ENCODE assay signal across 16 cellular contexts in genomic region chr13:109734002-109734785, GRCh38. TPM values are rescaled to one million over a fixed set of nuclear protein-coding genes. Genes with fewer than 3 reads are reported as not detected.
A peak's percentile ranks its signal among the peaks of the same experiment; 100 is the strongest.
DNase-seq lines count a peak whose midpoint lies in the region; ATAC-seq lines count a peak whose summit lies in the region.
"Had no signal": no experiment of that assay in that cellular context is flagged by ENCODE, and none has a peak within 500 bp of the region (broad histone marks: within the 10 kb centered on the region; RNA-seq: fewer than 3 reads in every experiment).

No MANE protein-coding gene starts in this region.

- no peaks in the 10 kb centered on the region for H3K27me3 ChIP-seq in BLaER1

- H3K4me2 ChIP-seq in BLaER1: peak overlapping the region; percentile 98

- H3K27me3 Mint-ChIP-seq in effector memory CD8-positive, alpha-beta T cell: peaks cover 0 to 19% of the 10 kb centered on the region in 2 donors

- peak overlapping the region; percentile 66 for H3K9ac ChIP-seq in BLaER1

- H3K4me1 ChIP-seq in BLaER1: peaks cover 73% of the 10 kb centered on the region

- H3K9me3 ChIP-seq in BLaER1: peaks cover 10% of the 10 kb centered on the region; the same call in 1 of the 2 replicates

- peak; percentile 85 for ATAC-seq in effector memory CD8-positive, alpha-beta T cell (replicated peaks)
- ATAC-seq in GM18520 (IDR thresholded peaks at IDR 0.05; ENCODE audit: unreplicated experiment): no peak
- ATAC-seq in GM19395 (IDR thresholded peaks at IDR 0.05; ENCODE audit: unreplicated experiment): no peak
- ATAC-seq: CD8-positive, alpha-beta T cell; Panc1; Right ventricle myocardium inferior had no signal

- peak overlapping the region; percentile 52 for H3K4me3 ChIP-seq in BLaER1
- no peak overlapping the region for H3K4me3 ChIP-seq in Jurkat, Clone E6-1 (ENCODE audit: low read length)

- peak overlapping the region in 1 of 2 donors; percentile 15 for H3K27ac Mint-ChIP-seq in effector memory CD8-positive, alpha-beta T cell
- H3K27ac Mint-ChIP-seq: CD8-positive, alpha-beta T cell; T-helper 1 cell treated with Interleukin-12 subunit alpha and Interleukin-12 subunit beta and Interleukin-4 antibody, amounts not matched to agents 30 μg/mL and 1 μg/mL, for 36 hours had no signal

- peak; percentile 39 for DNase-seq in Jurkat, Clone E6-1 (ENCODE audit: low read depth, low spot score)
- DNase-seq in NCI-H2171 treated with DMSO at 0.1 percent for 48 hours (lab: John Stamatoyannopoulos, UW) (peak; percentile 82), hippocampal formation (lab: John Stamatoyannopoulos, UW) (no peak), G401 (ENCODE audit: low spot score) (no peak)
- DNase-seq in effector memory CD8-positive, alpha-beta T cell: peak in 2 of 3 experiments; percentile 24 to 27
- DNase-seq: ACHN; CD8-positive, alpha-beta T cell; MV-4-11; NCI-H1694 treated with DMSO at 0.1 percent for 48 hours; NCI-H2227 treated with DMSO at 0.1 percent for 48 hours had no signal

- peaks cover 0 to 16% of the 10 kb centered on the region in 2 donors for H3K4me1 Mint-ChIP-seq in effector memory CD8-positive, alpha-beta T cell (ENCODE audit: low read depth in 2 of 2)

- H3K36me3 Mint-ChIP-seq in effector memory CD8-positive, alpha-beta T cell (ENCODE audit: insufficient read depth): peaks cover 4% of the 10 kb centered on the region
- H3K36me3 Mint-ChIP-seq: CD8-positive, alpha-beta T cell had no signal

- H3K4me3 Mint-ChIP-seq in effector memory CD8-positive, alpha-beta T cell: peak overlapping the region in 1 of 2 donors; percentile 12
- H3K4me3 Mint-ChIP-seq: CD8-positive, alpha-beta T cell; T-helper 1 cell treated with Interleukin-12 subunit alpha and Interleukin-12 subunit beta and Interleukin-4 antibody, amounts not matched to agents 30 μg/mL and 1 μg/mL, for 36 hours had no signal

- no peaks in the 10 kb centered on the region for H4K20me1 ChIP-seq in BLaER1

- in situ Hi-C loops in G401 (cut with HindIII; ENCODE audit: low sequenced_read_pairs): no loop called here

- H3K27ac ChIP-seq in BLaER1: peak overlapping the region; percentile 88

- H3K36me3 ChIP-seq in BLaER1: no peaks in the 10 kb centered on the region

- peaks cover 0 to 12% of the 10 kb centered on the region in 2 donors for H3K9me3 Mint-ChIP-seq in effector memory CD8-positive, alpha-beta T cell
- H3K9me3 Mint-ChIP-seq: CD8-positive, alpha-beta T cell had no signal

RNA-seq across cellular contexts. Expression of gene IRS2, which starts 52.2 kb away (rescaled TPM):
- polyA plus RNA-seq in Jurkat, Clone E6-1 (2012; ENCODE audit: insufficient read depth, insufficient read length): 1.0 TPM
- total RNA-seq in G401 (2014; rRNA removed; shearing (Covaris generic)): 0.14 TPM in 1 of 2 replicates, not detected in the other

Comparison
In these comparisons a context has a peak if more than half of its experiments do, and no peak if none do; other contexts are left out.
1. DNase-seq: peak in Jurkat, Clone E6-1 (single experiment), NCI-H2171 treated with DMSO at 0.1 percent for 48 hours (single experiment) and effector memory CD8-positive, alpha-beta T cell (2 of 3); none in hippocampal formation (0 of 2) and G401 (single experiment).